Comparison of ENCODE assay signal across 8 cellular contexts in the genomic region with DNA sequence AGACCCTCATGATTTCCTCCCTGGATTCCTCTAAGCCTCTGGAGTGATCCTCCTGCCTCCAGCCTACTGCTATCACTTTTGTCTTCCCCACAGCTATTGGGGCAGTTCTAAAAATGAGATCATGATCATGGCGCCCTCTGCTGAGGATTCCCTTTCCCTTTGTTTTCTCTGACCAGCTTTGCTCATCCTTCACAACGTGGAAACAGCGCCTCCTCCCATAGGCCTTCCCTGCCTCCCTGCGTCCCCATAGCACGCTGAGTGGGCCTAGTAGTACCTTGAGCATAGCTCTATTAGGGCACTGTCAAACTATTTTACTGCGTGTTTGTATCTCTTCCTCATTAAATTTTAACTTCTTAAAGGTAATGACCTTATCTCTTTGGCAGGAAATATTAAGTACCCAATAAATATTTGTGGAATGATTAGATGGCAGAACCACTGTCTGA.
A peak's percentile ranks its signal among the peaks of the same experiment; 100 is the strongest.
DNase-seq lines count a peak whose midpoint lies in the region; ATAC-seq, FAIRE-seq and TF ChIP-seq lines count a peak whose summit lies in the region.

No MANE protein-coding gene starts in this region.

- ATAC-seq in HG03565 (IDR thresholded peaks at IDR 0.05; ENCODE audit: unreplicated experiment) (peak; percentile 39), HG03469 (IDR thresholded peaks at IDR 0.05; ENCODE audit: unreplicated experiment) (no peak)

- WGBS in adrenal gland, 4 donors: 15 to 26% (median 21%) methylated on average over 6 of the region's 6 CpGs
- no CpG with 5 or more reads among the region's 6 CpGs for WGBS in iPS DF 6.9 (ENCODE audit: insufficient coverage, insufficient read length)

- peak; percentile 70 for FAIRE-seq in GM18507 (lab: Jason Lieb, UNC)

- H3K4me1 ChIP-seq in adrenal gland (replicated peaks in 1 of 2) (no peaks in the 10 kb centered on the region), iPS DF 6.9 (ENCODE audit: control insufficient read depth, insufficient read depth, low read length) (peaks cover 2% of the 10 kb centered on the region; the same call in 1 of the 2 replicates)

- TF ChIP-seq CTCF in adrenal gland (IDR thresholded peaks at IDR 0.05): peak; percentile 46 to 75 (median 67)

- H3K27me3 ChIP-seq in adrenal gland (no peaks in the 10 kb centered on the region), iPS DF 6.9 (ENCODE audit: control insufficient read depth, insufficient read depth, low read length) (no peaks in the 10 kb centered on the region)

- H3K4me3 ChIP-seq in adrenal gland (no peak overlapping the region), iPS DF 6.9 (ENCODE audit: low read length) (no peak overlapping the region)

- H3K27ac ChIP-seq in adrenal gland (no peak overlapping the region), iPS DF 6.9 (ENCODE audit: low read length) (no peak overlapping the region)

- intact Hi-C loops in adrenal gland (cut with DNase I): loop anchor here (10.0 kb wide), 2 partner anchors 543 to 683 kb away; no protein-coding TSS in a partner anchor

- H3K9me3 ChIP-seq in adrenal gland (replicated peaks in 1 of 3): no peaks in the 10 kb centered on the region
- H3K9me3 ChIP-seq in iPS DF 6.9 (ENCODE audit: control insufficient read depth, insufficient read depth, low read length): no peaks in the 10 kb centered on the region

- no peak for TF ChIP-seq POLR2A in adrenal gland (IDR thresholded peaks at IDR 0.05)

- H3K36me3 ChIP-seq in adrenal gland (replicated peaks in 1 of 2): no peaks in the 10 kb centered on the region
- H3K36me3 ChIP-seq in iPS DF 6.9 (ENCODE audit: control insufficient read depth, insufficient read depth, low read length): no peaks in the 10 kb centered on the region

- DNase-seq in AG08396 (ENCODE audit: low spot score) (peak; percentile 43), GM18507 (ENCODE audit: extremely low spot score, insufficient read length, low read depth) (no peak), NCI-H526 (lab: John Stamatoyannopoulos, UW) (peak; percentile 86 to 94), adrenal gland (peak; percentile 78 to 94 (median 82)), iPS DF 6.9 (ENCODE audit: low read depth, low spot score) (peak; percentile 94)
- DNase-seq in stimulated activated CD4-positive, alpha-beta T cell treated with anti-CD3 and anti-CD28 coated beads, Interleukin-1b, Interleukin-23, amount 100 ng/mL, for 48 hours: peak; percentile 11
